15 cellular contexts compared by ENCODE assay signal in the genomic region with DNA sequence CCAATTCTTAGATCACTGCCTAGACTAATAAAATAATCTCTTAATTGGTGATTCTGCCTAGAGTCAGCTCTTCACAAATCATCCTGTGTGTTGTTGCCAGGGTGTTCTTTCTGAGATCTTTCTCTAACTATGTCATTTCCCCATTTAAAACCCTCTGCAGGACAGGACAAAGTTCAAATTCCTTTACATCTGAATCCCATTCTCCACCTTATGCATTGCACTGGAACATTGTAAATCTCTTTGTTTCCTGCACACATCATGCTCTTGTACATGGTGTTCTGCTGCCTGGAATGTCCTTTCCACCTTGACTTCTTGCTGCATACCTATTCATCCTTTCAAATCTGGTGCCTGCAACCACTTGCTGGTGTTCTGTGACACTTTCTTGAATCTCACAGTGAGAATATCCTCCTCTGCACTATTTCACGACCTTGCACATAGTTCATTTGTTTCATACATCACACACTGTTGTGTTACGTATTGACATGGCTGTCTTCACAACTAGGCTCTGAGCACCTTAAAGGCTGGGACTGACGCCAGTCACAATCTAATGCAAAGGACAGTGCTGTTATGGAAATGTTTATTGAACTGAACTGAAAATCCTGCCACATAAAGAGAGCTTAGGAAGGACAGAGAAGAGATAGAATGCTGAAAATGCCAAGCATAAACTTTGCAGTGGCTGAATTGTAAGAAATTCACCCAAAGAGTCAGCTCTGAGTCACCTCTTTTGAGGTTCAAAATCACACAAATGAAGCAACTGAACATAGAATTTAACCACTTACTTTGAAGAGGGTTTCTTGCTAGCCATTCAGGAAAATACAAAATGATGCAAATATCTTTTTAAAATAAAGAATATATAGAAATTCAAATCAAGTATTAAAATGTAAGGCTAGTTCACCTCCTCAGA. TPM values are rescaled to one million over a fixed set of nuclear protein-coding genes. Genes with fewer than 3 reads are reported as not detected.
DNase-seq lines count a peak whose midpoint lies in the region; ATAC-seq and TF ChIP-seq lines count a peak whose summit lies in the region.
"Had no signal": no experiment of that assay in that cellular context is flagged by ENCODE, and none has a peak within 500 bp of the region (broad histone marks: within the 10 kb centered on the region; RNA-seq: fewer than 3 reads in every experiment).

No MANE protein-coding gene starts in this region.

- H3K36me3 Mint-ChIP-seq in glutamatergic neuron (ENCODE audit: unreplicated experiment), result no peaks in the 10 kb centered on the region
- H3K36me3 Mint-ChIP-seq in activated naive CD4-positive, alpha-beta T cell treated with anti-CD3 and anti-CD28 coated beads, Interleukin-2, amount 10 ng/mL, durations not matched to agents 7 days and 5 days, result no peaks in the 10 kb centered on the region
- H3K36me3 Mint-ChIP-seq: stimulated activated memory B cell treated with anti-CD40 and anti-IgM and Interleukin-4, amounts not matched to agents 10 μg/mL and 1 μg/mL and 100 μg/mL, for 72 hours had no signal

- no peaks in the 10 kb centered on the region for H3K9me3 Mint-ChIP-seq in glutamatergic neuron (ENCODE audit: unreplicated experiment)
- H3K9me3 Mint-ChIP-seq in activated naive CD4-positive, alpha-beta T cell treated with anti-CD3 and anti-CD28 coated beads, Interleukin-2, amount 10 ng/mL, durations not matched to agents 7 days and 5 days, result no peaks in the 10 kb centered on the region
- H3K9me3 Mint-ChIP-seq: stimulated activated memory B cell treated with anti-CD40 and anti-IgM and Interleukin-4, amounts not matched to agents 10 μg/mL and 1 μg/mL and 100 μg/mL, for 72 hours had no signal

- H3K9me3 ChIP-seq in liver (ENCODE audit: control insufficient read depth in 4 of 4, low read length in 3 of 4), result no peaks in the 10 kb centered on the region
- H3K9me3 ChIP-seq: esophagus muscularis mucosa had no signal

- DNase-seq in AG08396 (ENCODE audit: low spot score) (peak; percentile 24), HuH-7 (ENCODE audit: low spot score) (peak; percentile 28), choroid plexus epithelial cell (ENCODE audit: low read depth) (peak; percentile 64), glutamatergic neuron (no peak)
- DNase-seq in activated naive CD4-positive, alpha-beta T cell treated with anti-CD3 and anti-CD28 coated beads, Interleukin-2, amount 10 ng/mL, durations not matched to agents 7 days and 5 days, result no peak
- DNase-seq: activated CD8-positive, alpha-beta memory T cell treated with anti-CD3 and anti-CD28 coated beads, Interleukin-2, amount 50 U/mL, for 4 hours; activated naive CD4-positive, alpha-beta T cell treated with anti-CD3 and anti-CD28 coated beads, Interleukin-2, amount 50 U/mL, for 16 hours; DND-41; NCI-H2171 treated with DMSO at 0.1 percent for 48 hours; stimulated activated CD4-positive, alpha-beta T cell treated with anti-CD3 and anti-CD28 coated beads, Interleukin-4, amount 100 ng/mL, for 4 hours had no signal

- no peaks in the 10 kb centered on the region for H3K27me3 ChIP-seq in liver (ENCODE audit: control insufficient read depth in 4 of 4, insufficient read depth in 4 of 4, low read length in 3 of 4)
- H3K27me3 ChIP-seq: esophagus muscularis mucosa had no signal

- TF ChIP-seq CTCF in choroid plexus epithelial cell (conservative IDR thresholded peaks at IDR 0.05; ENCODE audit: low read depth, low read length), result no peak
- TF ChIP-seq CTCF in liver (IDR thresholded peaks at IDR 0.05; ENCODE audit: low read depth, low read length, missing input control), result no peak
- TF ChIP-seq CTCF in glutamatergic neuron (IDR thresholded peaks at IDR 0.05; ENCODE audit: partially characterized antibody, unreplicated experiment), result no peak

- CTCF ChIA-PET in activated naive CD4-positive, alpha-beta T cell treated with anti-CD3 and anti-CD28 coated beads, Interleukin-2, amount 10 ng/mL, durations not matched to agents 7 days and 5 days (lab: Charles Lee), result no interaction called here

- H3K27me3 Mint-ChIP-seq in glutamatergic neuron (ENCODE audit: unreplicated experiment), result peaks cover 2% of the 10 kb centered on the region
- H3K27me3 Mint-ChIP-seq in activated naive CD4-positive, alpha-beta T cell treated with anti-CD3 and anti-CD28 coated beads, Interleukin-2, amount 10 ng/mL, durations not matched to agents 7 days and 5 days, result peaks cover 11% of the 10 kb centered on the region
- H3K27me3 Mint-ChIP-seq: stimulated activated memory B cell treated with anti-CD40 and anti-IgM and Interleukin-4, amounts not matched to agents 10 μg/mL and 1 μg/mL and 100 μg/mL, for 72 hours had no signal

- H3K4me3 Mint-ChIP-seq in glutamatergic neuron (ENCODE audit: unreplicated experiment), result no peak overlapping the region
- no peak overlapping the region for H3K4me3 Mint-ChIP-seq in activated naive CD4-positive, alpha-beta T cell treated with anti-CD3 and anti-CD28 coated beads, Interleukin-2, amount 10 ng/mL, durations not matched to agents 7 days and 5 days
- H3K4me3 Mint-ChIP-seq: stimulated activated memory B cell treated with anti-CD40 and anti-IgM and Interleukin-4, amounts not matched to agents 10 μg/mL and 1 μg/mL and 100 μg/mL, for 72 hours had no signal

- no peak overlapping the region for H3K9ac ChIP-seq in liver (ENCODE audit: low read depth in 1 of 2, low read length in 2 of 2)

- 79% methylated on average over 3 of the region's 3 CpGs for WGBS in liver

- H3K27ac ChIP-seq in liver (ENCODE audit: low read depth in 1 of 2, low read length in 2 of 2), result no peak overlapping the region
- H3K27ac ChIP-seq: esophagus muscularis mucosa had no signal

- H3K4me3 ChIP-seq in choroid plexus epithelial cell (ENCODE audit: low read depth, low read length) (no peak overlapping the region), liver (ENCODE audit: low read depth in 1 of 3, low read length in 3 of 3) (no peak overlapping the region)
- H3K4me3 ChIP-seq: esophagus muscularis mucosa had no signal

- ATAC-seq in GM19395 (IDR thresholded peaks at IDR 0.05; ENCODE audit: unreplicated experiment) (no peak), HG03565 (IDR thresholded peaks at IDR 0.05; ENCODE audit: unreplicated experiment) (no peak)
- ATAC-seq: stimulated activated memory B cell treated with anti-CD40 and anti-IgM and Interleukin-4, amounts not matched to agents 10 μg/mL and 1 μg/mL and 100 μg/mL, for 72 hours had no signal

- no peaks in the 10 kb centered on the region for H3K4me1 Mint-ChIP-seq in glutamatergic neuron (ENCODE audit: low read depth, unreplicated experiment)
- no peaks in the 10 kb centered on the region for H3K4me1 Mint-ChIP-seq in activated naive CD4-positive, alpha-beta T cell treated with anti-CD3 and anti-CD28 coated beads, Interleukin-2, amount 10 ng/mL, durations not matched to agents 7 days and 5 days
- H3K4me1 Mint-ChIP-seq: stimulated activated memory B cell treated with anti-CD40 and anti-IgM and Interleukin-4, amounts not matched to agents 10 μg/mL and 1 μg/mL and 100 μg/mL, for 72 hours had no signal

- no peak for TF ChIP-seq RAD21 in liver (IDR thresholded peaks at IDR 0.05)

- no peak overlapping the region for H3K27ac Mint-ChIP-seq in glutamatergic neuron (ENCODE audit: unreplicated experiment)
- no peak overlapping the region for H3K27ac Mint-ChIP-seq in activated naive CD4-positive, alpha-beta T cell treated with anti-CD3 and anti-CD28 coated beads, Interleukin-2, amount 10 ng/mL, durations not matched to agents 7 days and 5 days
- H3K27ac Mint-ChIP-seq: stimulated activated memory B cell treated with anti-CD40 and anti-IgM and Interleukin-4, amounts not matched to agents 10 μg/mL and 1 μg/mL and 100 μg/mL, for 72 hours had no signal

- no peaks in the 10 kb centered on the region for H3K36me3 ChIP-seq in liver (ENCODE audit: control insufficient read depth in 4 of 4, insufficient read depth in 3 of 4, low read depth in 1 of 4, low read length in 3 of 4)
- H3K36me3 ChIP-seq: esophagus muscularis mucosa had no signal

- H3K4me1 ChIP-seq in liver (ENCODE audit: control insufficient read depth in 4 of 4, insufficient read depth in 4 of 4, low read length in 3 of 4), result peaks cover 0 to 6% (median 3%) of the 10 kb centered on the region in 4 donors
- H3K4me1 ChIP-seq: esophagus muscularis mucosa had no signal

TF ChIP-seq in liver, 16 proteins besides CTCF, POLR2A, EP300 and RAD21:
- TF ChIP-seq HNF4G (IDR thresholded peaks at IDR 0.05), result no peak
- no peak for TF ChIP-seq YY1 (IDR thresholded peaks at IDR 0.05)
- peak; percentile 62 to 68 for TF ChIP-seq HNF4A (conservative IDR thresholded peaks at IDR 0.05)

RNA-seq across cellular contexts. Expression of a gene that starts 26.4 kb away (rescaled TPM):
- total RNA-seq in liver, result 100 to 1,000 TPM in 1 of 2 donors, 10 to 100 TPM in 1; 21.1 to 102 TPM
- polyA plus RNA-seq in liver, result 100 to 1,000 TPM in 1 of 2 donors, 10 to 100 TPM in 1; 80.9 to 311 TPM
- total RNA-seq in glutamatergic neuron (ENCODE audit: unreplicated experiment), result 27.1 TPM

RNA-seq across cellular contexts. Expression of a gene that starts 32.9 kb away (rescaled TPM):
- 10 to 100 TPM; 25.8 to 26.3 TPM for total RNA-seq in liver
- polyA plus RNA-seq in liver, result 10 to 100 TPM; 21.5 to 45.3 TPM
- 96.7 TPM for total RNA-seq in glutamatergic neuron (ENCODE audit: unreplicated experiment)

Comparison
In these comparisons a context has a peak if more than half of its experiments do, and no peak if none do; other contexts are left out.
1. DNase-seq: peak in AG08396 (single experiment), HuH-7 (single experiment) and choroid plexus epithelial cell (single experiment); none in glutamatergic neuron (single experiment) and activated naive CD4-positive, alpha-beta T cell treated with anti-CD3 and anti-CD28 coated beads, Interleukin-2, amount 10 ng/mL, durations not matched to agents 7 days and 5 days (single experiment).